Comparison of ENCODE assay signal across 13 cellular contexts in genomic region chr4:156983366-156983765, GRCh38. TPM values are rescaled to one million over a fixed set of nuclear protein-coding genes. Genes with fewer than 3 reads are reported as not detected.
A peak's percentile ranks its signal among the peaks of the same experiment; 100 is the strongest.
DNase-seq lines count a peak whose midpoint lies in the region; ATAC-seq and TF ChIP-seq lines count a peak whose summit lies in the region.
"Had no signal": no experiment of that assay in that cellular context is flagged by ENCODE, and none has a peak within 500 bp of the region (broad histone marks: within the 10 kb centered on the region; RNA-seq: fewer than 3 reads in every experiment).

No MANE protein-coding gene starts in this region.

- ATAC-seq in body of pancreas (peak; percentile 64), left lobe of liver (peak; percentile 72)
- ATAC-seq: lower lobe of right lung, right cardiac atrium had no signal

- H3K27me3 Mint-ChIP-seq in immature natural killer cell (ENCODE audit: low read depth in 3 of 3), result no peaks in the 10 kb centered on the region

- DNase-seq in AG09309 (ENCODE audit: low read depth) (no peak), body of pancreas (no peak), left lobe of liver (ENCODE audit: low spot score) (no peak), immature natural killer cell (no peak), HuH-7.5 (ENCODE audit: low spot score) (no peak), NCI-H226 (no peak)
- DNase-seq in activated CD4-positive, CD25-positive, alpha-beta regulatory T cell (lab: John Stamatoyannopoulos, UW), result no peak
- DNase-seq: effector CD4-positive, alpha-beta T cell; lower lobe of right lung; MG63; NK-92 treated with Interleukin-12 subunit alpha and Interleukin-12 subunit beta, amount 100 ng/mL, for 24 hours; right cardiac atrium had no signal

- H3K36me3 ChIP-seq in body of pancreas (replicated peaks in 1 of 2; ENCODE audit: insufficient read depth in 1 of 2, low read depth in 2 of 2), result no peaks in the 10 kb centered on the region
- H3K36me3 ChIP-seq: lower lobe of right lung, MG63 had no signal

- H3K27me3 ChIP-seq in body of pancreas, result no peaks in the 10 kb centered on the region
- H3K27me3 ChIP-seq: MG63 had no signal

- H3K9me3 Mint-ChIP-seq in immature natural killer cell, result peaks cover 5 to 17% (median 7%) of the 10 kb centered on the region in 6 donors

- no peak for TF ChIP-seq POLR2A in body of pancreas (IDR thresholded peaks at IDR 0.05)

- WGBS in body of pancreas, 2 donors, result 35 to 43% methylated on average over 1 of the region's 1 CpG

- H3K27ac Mint-ChIP-seq in immature natural killer cell, result no peak overlapping the region

- H3K4me1 ChIP-seq in body of pancreas, result no peaks in the 10 kb centered on the region
- H3K4me1 ChIP-seq: lower lobe of right lung had no signal

- H3K27ac ChIP-seq in body of pancreas, result no peak overlapping the region
- H3K27ac ChIP-seq: lower lobe of right lung had no signal

- H3K36me3 Mint-ChIP-seq in immature natural killer cell, result peaks cover 0 to 4% (median 0%) of the 10 kb centered on the region in 3 donors

- H3K4me3 ChIP-seq in AG09309 (ENCODE audit: control insufficient read depth, low read depth, low read length) (no peak overlapping the region), body of pancreas (no peak overlapping the region)
- H3K4me3 ChIP-seq: lower lobe of right lung, MG63 had no signal

- TF ChIP-seq CTCF in AG09309 (IDR thresholded peaks at IDR 0.05; ENCODE audit: control insufficient read depth, insufficient read depth, low read depth, low read length, missing control alignments), result peak; percentile 54
- peak; percentile 34 for TF ChIP-seq CTCF in LNCAP (IDR thresholded peaks at IDR 0.05)
- TF ChIP-seq CTCF in body of pancreas (IDR thresholded peaks at IDR 0.05), result peak; percentile 13 to 58 (median 48)

- H3K4me3 Mint-ChIP-seq in immature natural killer cell, result no peak overlapping the region

- no peaks in the 10 kb centered on the region for H3K4me1 Mint-ChIP-seq in immature natural killer cell

- H3K9me3 ChIP-seq in body of pancreas, result no peaks in the 10 kb centered on the region
- H3K9me3 ChIP-seq: MG63 had no signal

- intact Hi-C loops in body of pancreas (cut with DNase I), result no loop called here

RNA-seq across cellular contexts. Expression of gene PDGFC, which starts 11.8 kb away (rescaled TPM):
- total RNA-seq in body of pancreas (10 to 100 TPM; 19.1 to 21.8 TPM), left lobe of liver (9.1 TPM)
- polyA plus RNA-seq in immature natural killer cell, result under 1 TPM in 2 of 3 donors, not detected in 1; 0.09 TPM
